Comparison of ENCODE assay signal across 14 cellular contexts in genomic region chr19:34274284-34274826, GRCh38. TPM values are rescaled to one million over a fixed set of nuclear protein-coding genes. Genes with fewer than 3 reads are reported as not detected.
DNase-seq lines count a peak whose midpoint lies in the region; TF ChIP-seq lines count a peak whose summit lies in the region.
"Had no signal": no experiment of that assay in that cellular context is flagged by ENCODE, and none has a peak within 500 bp of the region (broad histone marks: within the 10 kb centered on the region; RNA-seq: fewer than 3 reads in every experiment).

No MANE protein-coding gene starts in this region.

- DNase-seq in BJ (ENCODE audit: low read depth): no peak
- no peak for DNase-seq in MG63
- DNase-seq in endodermal cell: no peak
- DNase-seq in OCI-LY7 (ENCODE audit: low spot score): no peak
- DNase-seq in CD1c-positive myeloid dendritic cell (ENCODE audit: extremely low spot score): no peak
- no peak for DNase-seq in NCI-H526 treated with DMSO at 0.1 percent for 48 hours (lab: John Stamatoyannopoulos, UW)
- DNase-seq in ecto neural progenitor cell (ENCODE audit: low spot score): no peak
- DNase-seq: activated T-cell treated with anti-CD3 and anti-CD28 coated beads for 4 hours; Calu3; NCI-H524; stimulated activated CD4-positive, alpha-beta T cell treated with anti-CD3 and anti-CD28 coated beads, Interleukin-2, amount 100 ng/mL, for 24 hours; testis had no signal

- peaks cover 43% of the 10 kb centered on the region for H3K79me2 ChIP-seq in OCI-LY7 (ENCODE audit: insufficient read depth, low read depth, low read length)

- H3K36me3 Mint-ChIP-seq in endodermal cell (ENCODE audit: low read depth) (peaks cover 12% of the 10 kb centered on the region), nephron (ENCODE audit: low read depth) (peaks cover 23% of the 10 kb centered on the region)
- H3K36me3 Mint-ChIP-seq: natural killer cell treated with Interleukin-12 subunit alpha and Interleukin-12 subunit beta and Interleukin-15 and Interleukin-18, amount 100 ng/mL, for 72 hours had no signal

- H3K4me1 ChIP-seq in endodermal cell (ENCODE audit: control insufficient read depth, insufficient read depth, low read length) (peaks cover 14% of the 10 kb centered on the region), OCI-LY7 (ENCODE audit: insufficient read depth, low read length, poor library complexity, severe bottlenecking) (peaks cover 79% of the 10 kb centered on the region)

- no peak overlapping the region for H2AFZ ChIP-seq in OCI-LY7 (ENCODE audit: low read length)

- H3K9me2 ChIP-seq in OCI-LY7 (ENCODE audit: insufficient read depth, low read length): no peaks in the 10 kb centered on the region

- H3K27me3 Mint-ChIP-seq in endodermal cell (ENCODE audit: insufficient read depth): no peaks in the 10 kb centered on the region
- H3K27me3 Mint-ChIP-seq in nephron (ENCODE audit: low read depth): no peaks in the 10 kb centered on the region
- H3K27me3 Mint-ChIP-seq: natural killer cell treated with Interleukin-12 subunit alpha and Interleukin-12 subunit beta and Interleukin-15 and Interleukin-18, amount 100 ng/mL, for 72 hours had no signal

- peaks cover 5% of the 10 kb centered on the region for H3K9me3 ChIP-seq in MG63
- peaks cover 5% of the 10 kb centered on the region for H3K9me3 ChIP-seq in endodermal cell (ENCODE audit: control insufficient read depth, low read length)
- peaks cover 9% of the 10 kb centered on the region for H3K9me3 ChIP-seq in OCI-LY7 (ENCODE audit: low read length)
- H3K9me3 ChIP-seq: testis had no signal

- H3K4me3 ChIP-seq in BJ (ENCODE audit: low read depth, low read length) (no peak overlapping the region), MG63 (peak overlapping the region; percentile 5), endodermal cell (ENCODE audit: low read length) (peak overlapping the region; percentile 62), OCI-LY7 (ENCODE audit: low read depth, low read length, poor library complexity, severe bottlenecking) (no peak overlapping the region)
- H3K4me3 ChIP-seq: testis had no signal

- no peak overlapping the region for H3K4me3 Mint-ChIP-seq in endodermal cell
- no peak overlapping the region for H3K4me3 Mint-ChIP-seq in nephron
- H3K4me3 Mint-ChIP-seq: natural killer cell treated with Interleukin-12 subunit alpha and Interleukin-12 subunit beta and Interleukin-15 and Interleukin-18, amount 100 ng/mL, for 72 hours had no signal

- intact Hi-C loops in OCI-LY7 (cut with micrococcal nuclease; ENCODE audit: unreplicated experiment): no loop called here

- H3K27me3 ChIP-seq in BJ (ENCODE audit: control insufficient read depth, insufficient read depth, low read length) (no peaks in the 10 kb centered on the region), MG63 (no peaks in the 10 kb centered on the region), endodermal cell (ENCODE audit: control insufficient read depth, insufficient read depth, low read length, poor library complexity, severe bottlenecking) (no peaks in the 10 kb centered on the region)
- H3K27me3 ChIP-seq: testis had no signal

- H4K20me1 ChIP-seq in OCI-LY7 (ENCODE audit: insufficient read depth, low read length): no peaks in the 10 kb centered on the region

- POLR2A ChIA-PET in BJ (lab: Charles Lee) (no interaction called here), OCI-LY7 (lab: Charles Lee) (interaction anchor here (0.9 to 1.0 kb wide), 2 partner anchors 46 to 69 kb away, joined by 3 read pairs; no protein-coding TSS in a partner anchor)

- H3K4me1 Mint-ChIP-seq in endodermal cell: peaks cover 27% of the 10 kb centered on the region
- peaks cover 52% of the 10 kb centered on the region for H3K4me1 Mint-ChIP-seq in nephron

- H3K27ac ChIP-seq in endodermal cell (ENCODE audit: low read depth, low read length): no peak overlapping the region
- no peak overlapping the region for H3K27ac ChIP-seq in OCI-LY7 (ENCODE audit: low read depth, low read length, poor library complexity, severe bottlenecking)

- BruUV-seq in OCI-LY7 (replicated peaks; lab: Mats Ljungman, UMichigan): no TSS peak

- peak; percentile 36; the same call in 1 of the 2 replicates for TF ChIP-seq CTCF in BJ (IDR thresholded peaks at IDR 0.05; ENCODE audit: insufficient read depth, low read depth, low read length)
- no peak for TF ChIP-seq CTCF in endodermal cell (conservative IDR thresholded peaks at IDR 0.05)
- TF ChIP-seq CTCF in nephron (IDR thresholded peaks at IDR 0.05; ENCODE audit: unreplicated experiment in 3 of 3): no peak
- TF ChIP-seq CTCF in OCI-LY7 (conservative IDR thresholded peaks at IDR 0.05; ENCODE audit: low read length): no peak

- 82 to 88% methylated on average over 7 of the region's 7 CpGs for WGBS in endodermal cell (ENCODE audit: insufficient coverage in 1 of 2, insufficient read length in 1 of 2), 2 experiments

- no peaks in the 10 kb centered on the region for H3K9me3 Mint-ChIP-seq in endodermal cell
- no peaks in the 10 kb centered on the region for H3K9me3 Mint-ChIP-seq in nephron
- H3K9me3 Mint-ChIP-seq: natural killer cell treated with Interleukin-12 subunit alpha and Interleukin-12 subunit beta and Interleukin-15 and Interleukin-18, amount 100 ng/mL, for 72 hours had no signal

- peak overlapping the region; percentile 9 for H3K9ac ChIP-seq in endodermal cell (ENCODE audit: extremely low read depth, low read length, poor library complexity, severe bottlenecking)

- H3K4me2 ChIP-seq in OCI-LY7 (ENCODE audit: low read length): no peak overlapping the region

- H3K36me3 ChIP-seq in BJ (ENCODE audit: control insufficient read depth, insufficient read depth, low read length): peaks cover 1% of the 10 kb centered on the region; the same call in 1 of the 2 replicates
- H3K36me3 ChIP-seq in MG63: peaks cover 15% of the 10 kb centered on the region
- peaks cover 13% of the 10 kb centered on the region for H3K36me3 ChIP-seq in endodermal cell (ENCODE audit: control insufficient read depth, insufficient read depth, low read length)
- peaks cover 8% of the 10 kb centered on the region; the same call in 1 of the 2 replicates for H3K36me3 ChIP-seq in OCI-LY7 (ENCODE audit: insufficient read depth, low read length)

- H3K27ac Mint-ChIP-seq in endodermal cell (peak overlapping the region; percentile 6), nephron (peak overlapping the region; percentile 57 to 93 (median 91))
- H3K27ac Mint-ChIP-seq: natural killer cell treated with Interleukin-12 subunit alpha and Interleukin-12 subunit beta and Interleukin-15 and Interleukin-18, amount 100 ng/mL, for 72 hours had no signal

- CTCF ChIA-PET in BJ (lab: Yijun Ruan, JAX) (interaction anchor here (0.7 to 1.4 kb wide), 5 partner anchors 9 to 63 kb away, joined by 3 to 7 read pairs (median 3); no protein-coding TSS in a partner anchor), OCI-LY7 (lab: Charles Lee; ENCODE audit: unreplicated experiment) (interaction anchor here (0.6 kb wide), 1 partner anchor 17 kb away, joined by 3 read pairs; no protein-coding TSS in a partner anchor)

RNA-seq across cellular contexts. Expression of gene GARRE1, which starts 20.0 kb away (rescaled TPM):
- 16.7 and 18.7 TPM in 2 replicates for polyA plus RNA-seq in BJ (2011; rRNA removed)
- 12.9 and 15.6 TPM in 2 replicates for polyA minus RNA-seq in BJ (2011; rRNA and poly(A)+ RNA removed)
- 8.9 and 11.0 TPM in 2 replicates for total RNA-seq in MG63 (2014; rRNA removed; shearing (Covaris generic); ENCODE audit: low replicate concordance)
- total RNA-seq in endodermal cell: 10 to 100 TPM; 21.9 to 27.9 TPM
- 18.7 TPM for polyA plus RNA-seq in endodermal cell (2013, experiment 1 of 2)
- polyA plus RNA-seq in endodermal cell (2013, experiment 2 of 2): 18.8 TPM
- total RNA-seq in OCI-LY7 (2014; rRNA removed; shearing (Covaris generic)): 11.1 and 15.4 TPM in 2 replicates
- total RNA-seq in OCI-LY7 (2022): 18.8 and 19.8 TPM in 2 replicates

Comparison
In these comparisons a context has a peak if more than half of its experiments do, and no peak if none do; other contexts are left out.
1. H3K4me3 ChIP-seq: peak in MG63 (single experiment) and endodermal cell (single experiment); none in BJ (single experiment) and OCI-LY7 (single experiment).